Comparison of ENCODE assay signal across 8 cellular contexts in the genomic region with DNA sequence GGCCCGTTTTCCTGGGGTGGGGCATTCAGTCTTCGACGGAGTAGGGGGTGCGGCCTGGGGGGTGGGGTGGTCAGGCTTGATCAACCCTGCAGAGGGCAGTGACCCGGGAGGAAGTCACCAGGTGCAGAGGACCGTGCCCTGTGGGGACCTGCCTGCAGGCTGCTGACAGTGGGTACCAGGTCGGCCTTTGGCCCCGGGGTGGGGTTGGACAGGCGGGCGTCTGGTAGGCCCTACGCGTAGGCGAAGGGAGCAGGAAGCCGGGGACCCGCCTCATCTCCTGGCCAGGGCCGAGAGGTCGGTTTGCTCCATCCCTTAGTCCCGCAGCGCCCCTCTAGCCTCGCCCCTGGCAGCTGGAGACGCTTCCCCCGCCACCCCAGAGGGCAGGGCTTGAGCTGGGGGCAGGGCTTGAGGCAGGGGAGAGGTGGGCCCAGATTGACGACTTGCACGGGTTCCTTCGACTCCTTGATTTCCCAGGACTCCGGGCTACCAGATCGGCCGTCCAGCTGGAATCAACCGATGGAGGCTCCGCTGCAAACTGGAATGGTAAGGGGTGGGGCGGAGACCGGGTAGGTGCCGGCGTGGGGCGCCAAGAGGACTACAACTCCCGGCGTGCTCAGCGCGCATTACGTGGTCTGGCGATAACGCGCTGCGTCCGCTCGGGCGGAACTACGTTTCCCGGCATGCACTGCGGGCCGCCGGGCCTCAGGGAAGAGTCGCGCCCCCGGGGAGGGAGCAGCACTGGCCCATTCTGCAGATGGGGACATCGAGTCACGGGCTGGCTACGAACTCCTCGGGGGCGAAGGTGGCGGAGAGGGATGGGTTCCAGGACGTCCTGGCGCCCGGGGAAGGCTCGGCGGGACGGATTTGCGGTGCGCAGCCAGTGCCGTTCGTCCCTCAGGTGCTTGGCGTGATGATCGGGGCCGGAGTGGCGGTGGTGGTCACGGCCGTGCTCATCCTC. TPM values are rescaled to one million over a fixed set of nuclear protein-coding genes. Genes with fewer than 3 reads are reported as not detected.
DNase-seq lines count a peak whose midpoint lies in the region; ATAC-seq, FAIRE-seq and TF ChIP-seq lines count a peak whose summit lies in the region.

TSS of gene PNPLA6 (plus strand) at position 683 of the 958 bp plus-strand sequence. CDS start at position 755, 72 bp downstream.

- H3K9me2 ChIP-seq in OCI-LY7 (ENCODE audit: insufficient read depth, low read length) = no peaks in the 10 kb centered on the region

- H3K36me3 ChIP-seq in IMR-90 (ENCODE audit: control insufficient read depth, insufficient read depth, low read length) (peaks cover 7% of the 10 kb centered on the region), OCI-LY7 (ENCODE audit: insufficient read depth, low read length) (peaks cover 15% of the 10 kb centered on the region)

- FAIRE-seq in D721Med (lab: Jason Lieb, UNC) = no peak

- peak; percentile 95 for DNase-seq in D721Med (ENCODE audit: insufficient read length, low spot score)
- peak; percentile 92 for DNase-seq in IMR-90
- DNase-seq in OCI-LY7 (ENCODE audit: low spot score) = peak; percentile 95
- peak; percentile 89 for DNase-seq in activated T-cell treated with anti-CD3 and anti-CD28 coated beads for 24 hours (ENCODE audit: low read depth)
- DNase-seq in epithelial cell of esophagus (ENCODE audit: low read depth) = peak; percentile 96
- peak; percentile 97 for DNase-seq in mucosa of gallbladder (ENCODE audit: low spot score)
- DNase-seq in stimulated activated CD8-positive, alpha-beta memory T cell treated with anti-CD3 and anti-CD28 coated beads, Interleukin-4, amount 100 ng/mL, for 24 hours (ENCODE audit: low read depth) = peak; percentile 94

- H2AFZ ChIP-seq in IMR-90 (replicated peaks; ENCODE audit: low read length, poor library complexity) (peak within 1 kb of the TSS; percentile 92), OCI-LY7 (ENCODE audit: low read length) (peak within 1 kb of the TSS; percentile 64)

- peak within 1 kb of the TSS; percentile 57 for H3K9ac ChIP-seq in IMR-90 (ENCODE audit: low read depth, low read length)

- H3K79me1 ChIP-seq in IMR-90 (ENCODE audit: low read depth in 1 of 2, low read length in 2 of 2) = peaks cover 8 to 16% of the 10 kb centered on the region in 2 experiments; a peak in 2 of 4 replicates

- H3K9me3 ChIP-seq in IMR-90 (ENCODE audit: control insufficient read depth, insufficient read depth, low read length) (no peaks in the 10 kb centered on the region), OCI-LY7 (ENCODE audit: low read length) (no peaks in the 10 kb centered on the region)

- peak within 1 kb of the TSS; percentile 83 for H4K91ac ChIP-seq in IMR-90 (ENCODE audit: insufficient read depth, low read depth, low read length)

- TF ChIP-seq CTCF in D721Med (IDR thresholded peaks at IDR 0.05; ENCODE audit: insufficient read depth, missing control alignments) = no peak
- no peak for TF ChIP-seq CTCF in IMR-90 (conservative IDR thresholded peaks at IDR 0.05; ENCODE audit: low read depth, low read length)
- TF ChIP-seq CTCF in OCI-LY7 (conservative IDR thresholded peaks at IDR 0.05; ENCODE audit: low read length) = no peak
- no peak for TF ChIP-seq CTCF in epithelial cell of esophagus (IDR thresholded peaks at IDR 0.05; ENCODE audit: insufficient read depth, low read depth, low read length, missing control alignments)

- ATAC-seq in GM21526 (IDR thresholded peaks at IDR 0.05; ENCODE audit: low FRiP score, unreplicated experiment) (peak; percentile 61), IMR-90 (ENCODE audit: low read depth) (peak; percentile 77)

- CTCF ChIA-PET in IMR-90 (lab: Yijun Ruan, JAX) = interaction anchor here (1.2 to 1.9 kb wide), 2 partner anchors 139 to 180 kb away, joined by 4 to 9 read pairs; no protein-coding TSS in a partner anchor
- CTCF ChIA-PET in OCI-LY7 (lab: Charles Lee; ENCODE audit: unreplicated experiment) = no interaction called here

- H3K23ac ChIP-seq in IMR-90 (ENCODE audit: low read depth, low read length) = peak within 1 kb of the TSS; percentile 54

- peak within 1 kb of the TSS; percentile 66; the same call in 1 of the 2 replicates for H2BK120ac ChIP-seq in IMR-90 (ENCODE audit: low read depth, low read length)

- H3K18ac ChIP-seq in IMR-90 (ENCODE audit: low read depth, low read length) = peak within 1 kb of the TSS; percentile 21; the same call in 1 of the 2 replicates

- peak within 1 kb of the TSS; percentile 50 to 86 for H4K8ac ChIP-seq in IMR-90 (ENCODE audit: low read depth in 2 of 2, low read length in 2 of 2)

- dilution Hi-C loops in IMR-90 (cut with HindIII; ENCODE audit: low sequenced_read_pairs, unreplicated experiment) = no loop called here

- H3K27me3 ChIP-seq in IMR-90 (ENCODE audit: control insufficient read depth, insufficient read depth, low read length) = no peaks in the 10 kb centered on the region

- H4K20me1 ChIP-seq in IMR-90 (ENCODE audit: insufficient read depth, low read length) (no peaks in the 10 kb centered on the region), OCI-LY7 (ENCODE audit: insufficient read depth, low read length) (no peaks in the 10 kb centered on the region)

- H3K4me2 ChIP-seq in IMR-90 (ENCODE audit: low read depth, low read length) (peak within 1 kb of the TSS; percentile 94), OCI-LY7 (ENCODE audit: low read length) (peak within 1 kb of the TSS; percentile 89)

- peak within 1 kb of the TSS; percentile 59 for H2AK5ac ChIP-seq in IMR-90 (ENCODE audit: low read depth, low read length)

- peak within 1 kb of the TSS; percentile 90 for H3K4ac ChIP-seq in IMR-90 (ENCODE audit: low read depth, low read length)

- no peak within 1 kb of the TSS for H2BK20ac ChIP-seq in IMR-90 (ENCODE audit: low read depth, low read length)

- peak within 1 kb of the TSS; percentile 66 for H2BK5ac ChIP-seq in IMR-90 (ENCODE audit: low read depth, low read length, poor library complexity, severe bottlenecking)

- H3K27ac ChIP-seq in IMR-90 (ENCODE audit: insufficient read depth, low read length) (peak within 1 kb of the TSS; percentile 80), OCI-LY7 (ENCODE audit: low read depth, low read length, poor library complexity, severe bottlenecking) (peak within 1 kb of the TSS; percentile 8)

- POLR2A ChIA-PET in IMR-90 (lab: Charles Lee; ENCODE audit: unreplicated experiment) = no interaction called here
- POLR2A ChIA-PET in OCI-LY7 (lab: Charles Lee) = interaction anchor here (0.5 to 0.6 kb wide), 3 partner anchors 47 to 466 kb away, joined by 3 to 5 read pairs (median 4); partner anchors contain the start of gene ZNF557

- H3K4me3 ChIP-seq in IMR-90 (ENCODE audit: insufficient read depth, low read depth, low read length) (peak within 1 kb of the TSS; percentile 55), OCI-LY7 (ENCODE audit: low read depth, low read length, poor library complexity, severe bottlenecking) (peak within 1 kb of the TSS; percentile 93), epithelial cell of esophagus (ENCODE audit: low read length) (peak within 1 kb of the TSS; percentile 93)

- no peak for TF ChIP-seq RAD21 in IMR-90 (IDR thresholded peaks at IDR 0.05; ENCODE audit: low read length)

- no peaks in the 10 kb centered on the region for H3K79me2 ChIP-seq in OCI-LY7 (ENCODE audit: insufficient read depth, low read depth, low read length)

- H2BK15ac ChIP-seq in IMR-90 (ENCODE audit: low read depth, low read length) = no peak within 1 kb of the TSS

- H3K4me1 ChIP-seq in IMR-90 (ENCODE audit: control insufficient read depth, insufficient read depth, low read length) (peaks cover 10% of the 10 kb centered on the region), OCI-LY7 (ENCODE audit: insufficient read depth, low read length, poor library complexity, severe bottlenecking) (peaks cover 13% of the 10 kb centered on the region)

- intact Hi-C loops in IMR-90 (cut with micrococcal nuclease) (no loop called here), OCI-LY7 (cut with micrococcal nuclease; ENCODE audit: unreplicated experiment) (loop anchor here (1.0 to 10.0 kb wide), 3 partner anchors 13 to 191 kb away; partner anchors contain the start of genes ARHGEF18 and MCOLN1)

- H2AK9ac ChIP-seq in IMR-90 (replicated peaks; ENCODE audit: low read depth, low read length, poor library complexity) = peak within 1 kb of the TSS; percentile 97

- no TSS peak for BruUV-seq in IMR-90 (replicated peaks; lab: Mats Ljungman, UMichigan)
- no TSS peak for BruUV-seq in OCI-LY7 (replicated peaks; lab: Mats Ljungman, UMichigan)

- WGBS in IMR-90 (ENCODE audit: extremely low coverage in 2 of 2, insufficient read length in 1 of 2), 2 experiments = 0% methylated on average over 39 of the region's 77 CpGs; no CpG with 5 or more reads in 1 of the 2 experiments

- H4K5ac ChIP-seq in IMR-90 (ENCODE audit: low read depth, low read length) = peak within 1 kb of the TSS; percentile 75

- peak within 1 kb of the TSS; percentile 32 for H3K56ac ChIP-seq in IMR-90 (ENCODE audit: extremely low read depth, insufficient read depth, low read length)

- peak within 1 kb of the TSS; percentile 88 for H3K14ac ChIP-seq in IMR-90 (replicated peaks; ENCODE audit: low read depth, low read length)

- no peak for TF ChIP-seq POLR2A in IMR-90 (IDR thresholded peaks at IDR 0.05; ENCODE audit: low read depth, low read length)

- in situ Hi-C loops in IMR-90 (cut with MboI; ENCODE audit: low sequenced_read_pairs) = no loop called here

- H3K9me1 ChIP-seq in IMR-90 (ENCODE audit: insufficient read depth, low read length) = peaks cover 7% of the 10 kb centered on the region

TF ChIP-seq in IMR-90, 13 proteins besides CTCF, POLR2A, EP300 and RAD21 (continues in another document):
- TF ChIP-seq MAFK (IDR thresholded peaks at IDR 0.05; ENCODE audit: low read depth, low read length) (no peak), ELK1 (IDR thresholded peaks at IDR 0.05; ENCODE audit: borderline replicate concordance, low read depth, low read length) (no peak), NFE2L2 (IDR thresholded peaks at IDR 0.05; ENCODE audit: low read depth, low read length) (no peak), MXI1 (IDR thresholded peaks at IDR 0.05; ENCODE audit: borderline replicate concordance, low read depth, low read length) (peak; percentile 74; the same call in 1 of the 2 replicates), RCOR1 (IDR thresholded peaks at IDR 0.05; ENCODE audit: insufficient replicate concordance, low read length) (peak; percentile 92)

RNA-seq across cellular contexts. Expression of gene PNPLA6, which starts in this region (rescaled TPM):
- 17.9 and 20.0 TPM in 2 replicates for total RNA-seq in IMR-90 (2012; rRNA removed)
- polyA plus RNA-seq in IMR-90 (2012; rRNA removed) = 52.7 and 55.6 TPM in 2 replicates
- polyA plus RNA-seq in IMR-90 (2012; cell fraction: cytosol; rRNA removed) = 58.3 and 81.7 TPM in 2 replicates
- polyA plus RNA-seq in IMR-90 (2012; cell fraction: nucleus; rRNA removed; ENCODE audit: low replicate concordance) = 105 and 216 TPM in 2 replicates
- total RNA-seq in OCI-LY7 (2014; rRNA removed; shearing (Covaris generic)) = 50.6 and 54.3 TPM in 2 replicates
- 92.4 and 93.0 TPM in 2 replicates for total RNA-seq in OCI-LY7 (2022)
- 157 TPM for total RNA-seq in mucosa of gallbladder

Comparison
In these comparisons a context has a peak if more than half of its experiments do, and no peak if none do; other contexts are left out.
1. Peak in every context shown above with its lines: DNase-seq, ATAC-seq, H3K4me3 ChIP-seq and H3K27ac ChIP-seq.